In genomic region chr2:12720752-12721151, GRCh38 we compare ENCODE assay signal across 10 cellular contexts. TPM values are rescaled to one million over a fixed set of nuclear protein-coding genes. Genes with fewer than 3 reads are reported as not detected.
DNase-seq lines count a peak whose midpoint lies in the region; ATAC-seq and TF ChIP-seq lines count a peak whose summit lies in the region.
"Had no signal": no experiment of that assay in that cellular context is flagged by ENCODE, and none has a peak within 500 bp of the region (broad histone marks: within the 10 kb centered on the region; RNA-seq: fewer than 3 reads in every experiment).

No MANE protein-coding gene starts in this region.

- ATAC-seq in HG03175 (IDR thresholded peaks at IDR 0.05; ENCODE audit: unreplicated experiment) (no peak), left colon (no peak)
- ATAC-seq: HCT116 had no signal

- POLR2A ChIA-PET in CD8-positive, alpha-beta memory T cell (lab: Charles Lee): interaction anchor here (0.6 to 1.7 kb wide), 4 partner anchors 16 to 287 kb away, joined by 3 to 4 read pairs (median 3); no protein-coding TSS in a partner anchor
- POLR2A ChIA-PET in Caco-2 (lab: Charles Lee): no interaction called here

- no peaks in the 10 kb centered on the region for H3K9me3 ChIP-seq in CD8-positive, alpha-beta memory T cell (ENCODE audit: low read length)
- no peaks in the 10 kb centered on the region for H3K9me3 ChIP-seq in NT2/D1 (ENCODE audit: insufficient read depth, low read length)
- no peaks in the 10 kb centered on the region for H3K9me3 ChIP-seq in esophagus muscularis mucosa
- H3K9me3 ChIP-seq in prostate gland: no peaks in the 10 kb centered on the region
- no peaks in the 10 kb centered on the region for H3K9me3 ChIP-seq in Caco-2

- peak overlapping the region; percentile 6 for H3K9ac ChIP-seq in NT2/D1 (ENCODE audit: insufficient read length, low read depth)

- CTCF ChIA-PET in CD8-positive, alpha-beta memory T cell (lab: Charles Lee): interaction anchor here (0.8 to 2.4 kb wide), 5 partner anchors 16 to 941 kb away, joined by 3 to 11 read pairs (median 4); no protein-coding TSS in a partner anchor
- CTCF ChIA-PET in Caco-2 (lab: Charles Lee): no interaction called here

- no peaks in the 10 kb centered on the region for H3K27me3 ChIP-seq in CD8-positive, alpha-beta memory T cell (ENCODE audit: insufficient read depth, low read length, poor library complexity, severe bottlenecking)
- H3K27me3 ChIP-seq in NT2/D1 (ENCODE audit: insufficient read depth, insufficient read length): no peaks in the 10 kb centered on the region
- no peaks in the 10 kb centered on the region for H3K27me3 ChIP-seq in esophagus muscularis mucosa
- no peaks in the 10 kb centered on the region for H3K27me3 ChIP-seq in prostate gland (replicated peaks; ENCODE audit: insufficient read depth)
- peaks cover 4% of the 10 kb centered on the region for H3K27me3 ChIP-seq in Caco-2 (replicated peaks; ENCODE audit: control insufficient read depth, insufficient read depth, low read length)

- H3K27ac ChIP-seq in CD8-positive, alpha-beta memory T cell (ENCODE audit: low read depth, low read length): no peak overlapping the region
- H3K27ac ChIP-seq in esophagus muscularis mucosa (replicated peaks in 1 of 4): peak overlapping the region; percentile 89 to 96 (median 94)
- H3K27ac ChIP-seq in prostate gland: no peak overlapping the region

- TF ChIP-seq POLR2A in esophagus muscularis mucosa (IDR thresholded peaks at IDR 0.05; ENCODE audit: low read depth) (no peak), prostate gland (IDR thresholded peaks at IDR 0.05) (no peak)

- WGBS in esophagus muscularis mucosa: 54% methylated on average over 2 of the region's 2 CpGs
- 8% methylated on average over 2 of the region's 2 CpGs for WGBS in prostate gland

- H3K36me3 ChIP-seq in CD8-positive, alpha-beta memory T cell (ENCODE audit: insufficient read depth, low read length): peaks cover 33% of the 10 kb centered on the region
- peaks cover 39% of the 10 kb centered on the region for H3K36me3 ChIP-seq in NT2/D1 (ENCODE audit: insufficient read depth, insufficient read length, low read length)
- H3K36me3 ChIP-seq in esophagus muscularis mucosa: peaks cover 0 to 26% (median 16%) of the 10 kb centered on the region in 4 donors
- H3K36me3 ChIP-seq in prostate gland: no peaks in the 10 kb centered on the region
- H3K36me3 ChIP-seq in Caco-2 (ENCODE audit: control insufficient read depth, insufficient read depth, low read length): no peaks in the 10 kb centered on the region

- intact Hi-C loops in esophagus muscularis mucosa (cut with DNase I) (no loop called here), prostate gland (cut with DNase I) (no loop called here), left colon (cut with DNase I, micrococcal nuclease) (loop anchor here in 1 of 2 donors (5.0 to 10.0 kb wide), 2 partner anchors 212 to 284 kb away; no protein-coding TSS in a partner anchor), Caco-2 (cut with micrococcal nuclease; ENCODE audit: unreplicated experiment) (no loop called here)

- H3K4me3 Mint-ChIP-seq in CD8-positive, alpha-beta memory T cell: peak overlapping the region; percentile 93 to 100 (median 99)
- H3K4me3 Mint-ChIP-seq in Caco-2 (ENCODE audit: unreplicated experiment): no peak overlapping the region

- TF ChIP-seq CTCF in esophagus muscularis mucosa (IDR thresholded peaks at IDR 0.05): no peak
- no peak for TF ChIP-seq CTCF in prostate gland (IDR thresholded peaks at IDR 0.05)
- no peak for TF ChIP-seq CTCF in Caco-2 (IDR thresholded peaks at IDR 0.05; ENCODE audit: insufficient read depth in 1 of 2, low read depth in 1 of 2, low read length in 1 of 2, severe bottlenecking in 1 of 2, unreplicated experiment in 1 of 2)

- H3K27me3 Mint-ChIP-seq in CD8-positive, alpha-beta memory T cell: peaks cover 0 to 2% of the 10 kb centered on the region in 2 donors
- H3K27me3 Mint-ChIP-seq in Caco-2 (ENCODE audit: insufficient read depth, unreplicated experiment): peaks cover 31% of the 10 kb centered on the region

- BruUV-seq in Caco-2 (replicated peaks; lab: Mats Ljungman, UMichigan): no TSS peak

- DNase-seq in CD8-positive, alpha-beta memory T cell: no peak
- no peak for DNase-seq in NT2/D1 (ENCODE audit: low read depth, low spot score)
- no peak for DNase-seq in esophagus muscularis mucosa (ENCODE audit: extremely low spot score)
- no peak for DNase-seq in prostate gland (ENCODE audit: low spot score)
- no peak for DNase-seq in NCI-H82 (lab: John Stamatoyannopoulos, UW)
- no peak for DNase-seq in left colon
- no peak for DNase-seq in Caco-2
- DNase-seq: amniotic stem cell had no signal

- H3K27ac Mint-ChIP-seq in CD8-positive, alpha-beta memory T cell: peak overlapping the region in 7 of 8 donors; percentile 43 to 88 (median 64)
- H3K27ac Mint-ChIP-seq in Caco-2 (ENCODE audit: unreplicated experiment): no peak overlapping the region

- peak overlapping the region; percentile 80 for H3K4me3 ChIP-seq in CD8-positive, alpha-beta memory T cell (ENCODE audit: low read length)
- no peak overlapping the region for H3K4me3 ChIP-seq in NT2/D1 (ENCODE audit: insufficient read length, low read depth)
- peak overlapping the region; percentile 76 to 90 (median 82) for H3K4me3 ChIP-seq in esophagus muscularis mucosa
- peak overlapping the region; percentile 56 to 71 for H3K4me3 ChIP-seq in prostate gland
- no peak overlapping the region for H3K4me3 ChIP-seq in Caco-2 (ENCODE audit: low read depth, low read length)

- peaks cover 0 to 2% (median 0%) of the 10 kb centered on the region in 5 donors for H3K9me3 Mint-ChIP-seq in CD8-positive, alpha-beta memory T cell
- H3K9me3 Mint-ChIP-seq in Caco-2 (ENCODE audit: unreplicated experiment): peaks cover 7% of the 10 kb centered on the region

- no peak for TF ChIP-seq EP300 in esophagus muscularis mucosa (IDR thresholded peaks at IDR 0.05)

- H3K4me1 ChIP-seq in CD8-positive, alpha-beta memory T cell (ENCODE audit: insufficient read depth, low read length): peaks cover 60% of the 10 kb centered on the region
- H3K4me1 ChIP-seq in NT2/D1 (ENCODE audit: insufficient read depth, insufficient read length) (peaks cover 3% of the 10 kb centered on the region), esophagus muscularis mucosa (peaks cover 51 to 58% (median 58%) of the 10 kb centered on the region in 4 donors), prostate gland (replicated peaks) (no peaks in the 10 kb centered on the region), Caco-2 (0 out of 2 replicates have a peak, but pooled peaks cover 5% of the 10 kb centered on the region)

- peaks cover 10 to 61% (median 24%) of the 10 kb centered on the region in 3 donors for H3K36me3 Mint-ChIP-seq in CD8-positive, alpha-beta memory T cell
- no peaks in the 10 kb centered on the region for H3K36me3 Mint-ChIP-seq in Caco-2 (ENCODE audit: insufficient read depth, unreplicated experiment)

- peaks cover 66 to 73% (median 70%) of the 10 kb centered on the region in 3 donors for H3K4me1 Mint-ChIP-seq in CD8-positive, alpha-beta memory T cell
- H3K4me1 Mint-ChIP-seq in Caco-2 (ENCODE audit: low read depth, unreplicated experiment): no peaks in the 10 kb centered on the region

RNA-seq across cellular contexts. Expression of gene TRIB2, which starts 4.0 kb away (rescaled TPM):
- total RNA-seq in CD8-positive, alpha-beta memory T cell: 1 to 10 TPM; 9.4 to 9.6 TPM
- 48.6 TPM for polyA plus RNA-seq in CD8-positive, alpha-beta memory T cell
- 10 to 100 TPM; 31.5 to 52.3 (median 39.2) TPM for total RNA-seq in esophagus muscularis mucosa
- 100 to 1,000 TPM in 1 of 2 donors, 10 to 100 TPM in 1; 72.3 to 205 TPM for total RNA-seq in prostate gland
- 1 to 10 TPM; 3.4 to 7.8 TPM for total RNA-seq in left colon
- total RNA-seq in Caco-2 (2022): 2.9 and 3.6 TPM in 2 replicates

Comparison
In these comparisons a context has a peak if more than half of its experiments do, and no peak if none do; other contexts are left out.
1. H3K27ac ChIP-seq: peak in esophagus muscularis mucosa (4 of 4); none in CD8-positive, alpha-beta memory T cell (single experiment) and prostate gland (0 of 2).
2. H3K4me3 ChIP-seq: peak in CD8-positive, alpha-beta memory T cell (single experiment), esophagus muscularis mucosa (4 of 4) and prostate gland (2 of 2); none in NT2/D1 (single experiment) and Caco-2 (single experiment).